8 cellular contexts compared by ENCODE assay signal in the genomic region with DNA sequence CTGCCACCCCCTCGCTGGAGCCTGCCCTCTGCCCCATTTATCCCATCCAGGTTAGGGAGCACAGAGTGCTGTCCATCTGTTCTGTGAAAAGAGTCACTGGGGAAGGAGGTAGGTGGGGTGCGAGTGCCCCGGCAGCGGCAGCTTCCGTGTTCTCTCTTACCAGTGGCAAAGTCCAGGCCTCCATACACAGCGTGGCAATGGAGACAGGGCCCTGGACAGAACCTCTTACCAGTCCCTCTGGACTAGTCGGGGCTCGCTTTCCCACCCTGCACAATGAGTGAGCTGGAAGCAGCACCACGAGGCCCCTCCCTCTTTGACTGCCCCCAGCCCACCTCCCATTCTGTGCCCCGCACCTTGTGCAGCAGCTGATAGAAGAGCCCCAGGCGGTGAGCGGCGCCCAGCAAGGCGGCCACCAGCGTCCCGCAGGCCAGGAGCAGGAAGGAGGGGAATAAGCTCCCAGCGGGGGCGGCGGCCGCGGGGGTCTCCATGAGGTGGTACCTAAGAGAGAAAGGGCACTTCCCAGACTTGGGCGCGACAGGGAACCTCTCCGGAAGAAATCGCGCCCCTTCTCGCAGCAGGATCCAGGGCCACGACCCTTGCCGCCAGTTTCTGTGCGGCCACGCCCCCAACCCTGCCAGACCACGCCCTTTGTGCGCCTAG. TPM values are rescaled to one million over a fixed set of nuclear protein-coding genes. Genes with fewer than 3 reads are reported as not detected.
DNase-seq lines count a peak whose midpoint lies in the region; TF ChIP-seq lines count a peak whose summit lies in the region.

No MANE protein-coding gene starts in this region.

- no peaks in the 10 kb centered on the region for H3K9me3 ChIP-seq in mesenchymal stem cell (ENCODE audit: control insufficient read depth, low read length)
- H3K9me3 ChIP-seq in transverse colon: no peaks in the 10 kb centered on the region

- H3K4me2 ChIP-seq in mesenchymal stem cell (ENCODE audit: low read length, poor library complexity, severe bottlenecking): peak overlapping the region; percentile 73

- no peak overlapping the region for H3K27ac ChIP-seq in mesenchymal stem cell (ENCODE audit: low read length, poor library complexity, severe bottlenecking)
- peak overlapping the region; percentile 91 to 96 (median 92) for H3K27ac ChIP-seq in transverse colon

- peak overlapping the region in 1 of 2 experiments; percentile 72 for H3K14ac ChIP-seq in mesenchymal stem cell (ENCODE audit: low read length in 2 of 2)

- H4K8ac ChIP-seq in mesenchymal stem cell (ENCODE audit: low read length): peak overlapping the region; percentile 74

- H3K4me3 ChIP-seq in choroid plexus epithelial cell (ENCODE audit: low read depth, low read length) (peak overlapping the region; percentile 98), mesenchymal stem cell (ENCODE audit: insufficient read depth in 1 of 2, low read depth in 1 of 2, low read length in 2 of 2) (peak overlapping the region; percentile 87 to 97), transverse colon (peak overlapping the region; percentile 57 to 81 (median 68))

- H3K27me3 ChIP-seq in mesenchymal stem cell (ENCODE audit: control insufficient read depth in 1 of 2, insufficient read depth in 1 of 2, low read length in 2 of 2) (peaks cover 0 to under 1% of the 10 kb centered on the region in 2 experiments), transverse colon (no peaks in the 10 kb centered on the region)

- H3K23ac ChIP-seq in mesenchymal stem cell (ENCODE audit: low read length in 2 of 2): no peak overlapping the region

- H3K36me3 ChIP-seq in mesenchymal stem cell (ENCODE audit: control insufficient read depth in 1 of 2, insufficient read depth in 2 of 2, low read depth in 1 of 2, low read length in 2 of 2) (peaks cover 30 to 33% of the 10 kb centered on the region in 2 experiments), transverse colon (peaks cover 0 to 27% (median 10%) of the 10 kb centered on the region in 4 donors)

- DNase-seq in activated CD4-positive, alpha-beta T cell treated with anti-CD3 and anti-CD28 coated beads, Interleukin-2, amount 10 ng/mL, durations not matched to agents 24 days and 14 days: no peak
- DNase-seq in activated CD4-positive, alpha-beta T cell treated with anti-CD3 and anti-CD28 coated beads, Interleukin-2, amount 50 U/mL, for 1 hour: no peak
- peak; percentile 11 to 28 for DNase-seq in NOMO-1 (lab: John Stamatoyannopoulos, UW; ENCODE audit: unreplicated experiment in 2 of 2)
- DNase-seq in choroid plexus epithelial cell (ENCODE audit: low read depth): no peak
- DNase-seq in mesenchymal stem cell: peak; percentile 42
- peak; percentile 76 for DNase-seq in transverse colon
- DNase-seq in T1000 (lab: John Stamatoyannopoulos, UW): no peak
- no peak for DNase-seq in effector CD4-positive, alpha-beta T cell

- intact Hi-C loops in activated CD4-positive, alpha-beta T cell treated with anti-CD3 and anti-CD28 coated beads, Interleukin-2, amount 10 ng/mL, durations not matched to agents 24 days and 14 days (cut with micrococcal nuclease): loop anchor here (1.0 to 2.0 kb wide), 3 partner anchors 14 to 987 kb away; a partner anchor contains a TSS
- intact Hi-C loops in transverse colon (cut with DNase I; ENCODE audit: low total_unique reads): no loop called here

- H3K27me3 Mint-ChIP-seq in activated CD4-positive, alpha-beta T cell treated with anti-CD3 and anti-CD28 coated beads, Interleukin-2, amount 10 ng/mL, durations not matched to agents 24 days and 14 days: no peaks in the 10 kb centered on the region

- TF ChIP-seq EP300 in transverse colon (IDR thresholded peaks at IDR 0.05; ENCODE audit: low read depth): no peak

- H2BK5ac ChIP-seq in mesenchymal stem cell (ENCODE audit: low read depth, low read length, poor library complexity, severe bottlenecking): no peak overlapping the region

- peak overlapping the region; percentile 92 for H3K4me3 Mint-ChIP-seq in activated CD4-positive, alpha-beta T cell treated with anti-CD3 and anti-CD28 coated beads, Interleukin-2, amount 10 ng/mL, durations not matched to agents 24 days and 14 days

- 8% methylated on average over 31 of the region's 33 CpGs for WGBS in mesenchymal stem cell
- WGBS in transverse colon (ENCODE audit: low coverage in 1 of 2), 2 donors: 1% methylated on average over 30 of the region's 33 CpGs; no CpG with 5 or more reads in 1 of the 2 donors

- peaks cover 25% of the 10 kb centered on the region for H3K4me1 Mint-ChIP-seq in activated CD4-positive, alpha-beta T cell treated with anti-CD3 and anti-CD28 coated beads, Interleukin-2, amount 10 ng/mL, durations not matched to agents 24 days and 14 days

- H2BK15ac ChIP-seq in mesenchymal stem cell (ENCODE audit: low read depth, poor library complexity, severe bottlenecking): no peak overlapping the region

- peak overlapping the region in 1 of 2 experiments; percentile 51 for H2BK12ac ChIP-seq in mesenchymal stem cell (ENCODE audit: low read length in 2 of 2)

- H4K91ac ChIP-seq in mesenchymal stem cell (ENCODE audit: low read length): peak overlapping the region; percentile 62

- no peaks in the 10 kb centered on the region for H3K9me3 Mint-ChIP-seq in activated CD4-positive, alpha-beta T cell treated with anti-CD3 and anti-CD28 coated beads, Interleukin-2, amount 10 ng/mL, durations not matched to agents 24 days and 14 days

- H3K27ac Mint-ChIP-seq in activated CD4-positive, alpha-beta T cell treated with anti-CD3 and anti-CD28 coated beads, Interleukin-2, amount 10 ng/mL, durations not matched to agents 24 days and 14 days: peak overlapping the region; percentile 96

- peaks cover 26% of the 10 kb centered on the region for H3K79me1 ChIP-seq in mesenchymal stem cell (replicated peaks; ENCODE audit: low read length, poor library complexity, severe bottlenecking)

- H3K4me1 ChIP-seq in mesenchymal stem cell (ENCODE audit: control insufficient read depth, insufficient read depth, low read depth, low read length): peaks cover 16% of the 10 kb centered on the region
- peaks cover 12 to 31% (median 19%) of the 10 kb centered on the region in 4 donors for H3K4me1 ChIP-seq in transverse colon

- no peak overlapping the region for H2BK120ac ChIP-seq in mesenchymal stem cell (ENCODE audit: low read depth, low read length)

- peak overlapping the region; percentile 87 to 96 for H3K18ac ChIP-seq in mesenchymal stem cell (ENCODE audit: low read depth in 1 of 2, low read length in 2 of 2)

- peak overlapping the region in 1 of 2 experiments; percentile 85 for H3K4ac ChIP-seq in mesenchymal stem cell (ENCODE audit: low read depth in 1 of 2, low read length in 2 of 2)

- peak; percentile 20 for TF ChIP-seq POLR2A in transverse colon (IDR thresholded peaks at IDR 0.05)

- peak overlapping the region; percentile 94 for H3K9ac ChIP-seq in mesenchymal stem cell (ENCODE audit: low read length)

- in situ Hi-C loops in transverse colon (cut with MboI; ENCODE audit: low pct_ligation_motif_present in 1 of 4, low pct_unique_long_range_greater_than_20kb in 1 of 4, low sequenced_read_pairs in 3 of 4): no loop called here

- H2AFZ ChIP-seq in mesenchymal stem cell (ENCODE audit: low read depth, low read length): peak overlapping the region; percentile 36

- no peak overlapping the region for H2AK5ac ChIP-seq in mesenchymal stem cell (ENCODE audit: low read length, severe bottlenecking)

- TF ChIP-seq CTCF in choroid plexus epithelial cell (conservative IDR thresholded peaks at IDR 0.05; ENCODE audit: low read depth, low read length): no peak
- no peak for TF ChIP-seq CTCF in transverse colon (IDR thresholded peaks at IDR 0.05)

- H3K36me3 Mint-ChIP-seq in activated CD4-positive, alpha-beta T cell treated with anti-CD3 and anti-CD28 coated beads, Interleukin-2, amount 10 ng/mL, durations not matched to agents 24 days and 14 days (ENCODE audit: low read depth): peaks cover 24% of the 10 kb centered on the region

RNA-seq across cellular contexts. Expression of a gene that starts 17.5 kb away (rescaled TPM):
- 1.1 and 1.3 TPM in 2 replicates for total RNA-seq in activated CD4-positive, alpha-beta T cell treated with anti-CD3 and anti-CD28 coated beads, Interleukin-2, amount 10 ng/mL, durations not matched to agents 24 days and 14 days
- 47.1 TPM for polyA plus RNA-seq in mesenchymal stem cell (2013, experiment 1 of 2)
- 45.0 TPM for polyA plus RNA-seq in mesenchymal stem cell (2013, experiment 2 of 2)
- total RNA-seq in transverse colon: 10 to 100 TPM in 3 of 4 donors, 1 to 10 TPM in 1; 6.7 to 20.9 (median 12.3) TPM

RNA-seq across cellular contexts. Expression of a gene that starts 42.7 kb away (rescaled TPM):
- total RNA-seq in activated CD4-positive, alpha-beta T cell treated with anti-CD3 and anti-CD28 coated beads, Interleukin-2, amount 10 ng/mL, durations not matched to agents 24 days and 14 days: not detected in 2 replicates
- polyA plus RNA-seq in mesenchymal stem cell (2013, experiment 1 of 2): not detected
- not detected for polyA plus RNA-seq in mesenchymal stem cell (2013, experiment 2 of 2)
- not detected for total RNA-seq in transverse colon

Comparison
In these comparisons a context has a peak if more than half of its experiments do, and no peak if none do; other contexts are left out.
1. DNase-seq: peak in NOMO-1 (2 of 2), mesenchymal stem cell (single experiment) and transverse colon (single experiment); none in activated CD4-positive, alpha-beta T cell treated with anti-CD3 and anti-CD28 coated beads, Interleukin-2, amount 10 ng/mL, durations not matched to agents 24 days and 14 days (single experiment), activated CD4-positive, alpha-beta T cell treated with anti-CD3 and anti-CD28 coated beads, Interleukin-2, amount 50 U/mL, for 1 hour (single experiment), choroid plexus epithelial cell (single experiment), T1000 (single experiment) and effector CD4-positive, alpha-beta T cell (single experiment).
2. Peak in every context shown above with its lines, with median percentiles within 50 percentile points of each other: H3K4me3 ChIP-seq.